9 cellular contexts compared by ENCODE assay signal in the genomic region with DNA sequence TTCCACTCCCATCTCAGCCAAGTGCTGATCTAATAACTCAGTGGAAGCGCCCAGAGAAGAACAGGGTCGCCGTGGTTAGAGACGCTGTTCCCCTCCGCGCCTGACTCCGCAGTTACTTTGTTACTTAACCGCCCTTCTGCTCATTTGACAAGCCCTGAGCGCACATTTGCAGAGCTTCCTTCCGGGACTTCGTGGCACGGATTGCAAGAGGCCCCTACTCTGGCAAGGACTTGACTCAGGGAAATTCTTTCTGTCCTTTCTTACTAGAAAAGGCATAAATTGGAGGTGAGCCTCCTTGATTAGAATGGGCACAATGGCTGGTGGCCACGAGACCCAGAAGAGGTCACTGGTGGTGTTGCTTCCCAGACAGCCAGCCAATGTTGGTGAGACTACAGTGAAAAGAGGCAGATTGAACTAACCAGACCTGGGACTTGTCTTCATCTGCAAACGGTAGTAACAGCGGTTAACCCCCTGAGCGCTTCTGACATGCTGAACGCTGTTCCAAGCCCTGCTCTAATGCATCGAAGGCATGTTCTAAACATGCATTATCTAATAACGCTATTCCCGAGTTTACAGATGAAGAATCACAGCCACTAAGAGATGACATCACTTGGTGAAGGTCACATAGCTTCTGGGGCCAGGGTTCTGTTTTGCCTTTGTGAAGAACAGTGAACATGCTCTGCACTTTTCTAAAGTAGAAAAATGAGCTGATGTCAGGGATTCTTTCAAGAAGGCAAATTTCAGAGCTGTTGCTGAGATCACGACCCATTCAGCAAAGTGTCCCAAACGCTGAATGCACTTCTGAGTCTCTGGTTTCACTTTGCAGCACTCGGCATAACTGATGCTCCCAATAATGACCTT. TPM values are rescaled to one million over a fixed set of nuclear protein-coding genes. Genes with fewer than 3 reads are reported as not detected.
DNase-seq lines count a peak whose midpoint lies in the region; ATAC-seq and TF ChIP-seq lines count a peak whose summit lies in the region.
"Had no signal": no experiment of that assay in that cellular context is flagged by ENCODE, and none has a peak within 500 bp of the region (broad histone marks: within the 10 kb centered on the region; RNA-seq: fewer than 3 reads in every experiment).

No MANE protein-coding gene starts in this region.

- DNase-seq in activated CD8-positive, alpha-beta memory T cell treated with anti-CD3 and anti-CD28 coated beads for 24 hours, result peak; percentile 81
- DNase-seq in foreskin fibroblast (peak in 1 of 2 donors; percentile 30), spleen (peak; percentile 90), NCI-H510A (lab: John Stamatoyannopoulos, UW) (no peak), H4 (ENCODE audit: low spot score) (no peak), HAP-1 (ENCODE audit: low spot score in 2 of 2) (no peak), NCI-H748 (lab: John Stamatoyannopoulos, UW; ENCODE audit: unreplicated experiment) (no peak)

- H3K4me1 ChIP-seq in spleen, result peaks cover 15 to 64% (median 34%) of the 10 kb centered on the region in 6 donors
- H3K4me1 ChIP-seq in HAP-1, result no peaks in the 10 kb centered on the region

- H3K27ac ChIP-seq in spleen, result peak overlapping the region; percentile 80 to 97 (median 92)
- H3K27ac ChIP-seq: KMS-11 had no signal

- H3K4me3 ChIP-seq in foreskin fibroblast (ENCODE audit: low read depth in 1 of 2, low read length in 2 of 2) (peak overlapping the region; percentile 22), spleen (peak overlapping the region in 7 of 8 donors; percentile 4 to 65 (median 28)), HAP-1 (no peak overlapping the region)

- H3K36me3 ChIP-seq in spleen, result no peaks in the 10 kb centered on the region
- H3K36me3 ChIP-seq in HAP-1 (replicated peaks), result no peaks in the 10 kb centered on the region

- intact Hi-C loops in spleen (cut with DNase I; ENCODE audit: low total_unique reads), result loop anchor here (10.0 kb wide), 1 partner anchor 90 kb away; the partner anchor contains the start of gene JDP2

- ATAC-seq in HG03354 (IDR thresholded peaks at IDR 0.05; ENCODE audit: poor library complexity, severe bottlenecking, unreplicated experiment), result peak; percentile 56

- peaks cover 0 to 8% (median 0%) of the 10 kb centered on the region in 8 donors for H3K9me3 ChIP-seq in spleen
- H3K9me3 ChIP-seq in HAP-1, result no peaks in the 10 kb centered on the region

- in situ Hi-C loops in HAP-1 (cut with MboI; ENCODE audit: low sequenced_read_pairs), result no loop called here

- TF ChIP-seq CTCF in foreskin fibroblast (IDR thresholded peaks at IDR 0.05; ENCODE audit: low read depth, low read length), result no peak
- TF ChIP-seq CTCF in spleen (IDR thresholded peaks at IDR 0.05 in 8 of 11, conservative IDR thresholded peaks at IDR 0.05 in 3 of 11), result no peak

- H3K27me3 ChIP-seq in spleen (replicated peaks in 1 of 7), result no peaks in the 10 kb centered on the region
- no peaks in the 10 kb centered on the region; the same call in 1 of the 2 replicates for H3K27me3 ChIP-seq in HAP-1 (ENCODE audit: low read depth)

- TF ChIP-seq POLR2A in spleen (IDR thresholded peaks at IDR 0.05), result peak in 1 of 3 donors; percentile 40

- WGBS in spleen, 5 donors, result 8 to 27% (median 17%) methylated on average over 23 of the region's 23 CpGs

RNA-seq across cellular contexts. Expression of gene FOS, which starts 55.8 kb away (rescaled TPM):
- 100 to 1,000 TPM in 5 of 7 donors, 10 to 100 TPM in 2; 46.0 to 414 (median 192) TPM for total RNA-seq in spleen
- polyA plus RNA-seq in spleen, result 10 to 100 TPM; 18.8 to 32.9 (median 20.2) TPM
- total RNA-seq in H4 (2014; rRNA removed; shearing (Covaris generic)), result 21.5 and 22.0 TPM in 2 replicates

Comparison
In these comparisons a context has a peak if more than half of its experiments do, and no peak if none do; other contexts are left out.
1. DNase-seq: peak in activated CD8-positive, alpha-beta memory T cell treated with anti-CD3 and anti-CD28 coated beads for 24 hours (single experiment) and spleen (single experiment); none in NCI-H510A (single experiment), H4 (single experiment), HAP-1 (0 of 2) and NCI-H748 (single experiment).